12 cellular contexts compared by ENCODE assay signal in the genomic region with DNA sequence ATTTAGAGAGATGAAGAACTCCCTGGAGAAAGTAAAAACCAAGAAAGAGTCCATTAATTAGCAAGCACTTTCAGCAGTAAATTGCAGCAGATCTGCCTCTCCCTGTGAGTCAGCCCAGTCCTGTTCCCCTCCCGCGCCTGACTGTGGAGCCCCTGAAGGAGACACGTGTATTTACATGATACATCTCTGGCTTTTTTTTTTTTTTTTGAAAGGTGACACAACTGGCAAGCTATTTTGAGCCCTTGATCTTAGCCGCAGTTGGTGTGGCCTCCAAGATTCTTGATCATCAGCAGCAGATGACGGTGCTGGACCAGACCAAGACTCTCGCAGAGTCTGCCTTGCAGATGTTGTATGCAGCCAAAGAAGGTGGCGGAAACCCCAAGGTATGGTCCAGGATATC.
DNase-seq lines count a peak whose midpoint lies in the region; ATAC-seq and TF ChIP-seq lines count a peak whose summit lies in the region.
"Had no signal": no experiment of that assay in that cellular context is flagged by ENCODE, and none has a peak within 500 bp of the region (broad histone marks: within the 10 kb centered on the region; RNA-seq: fewer than 3 reads in every experiment).

No MANE protein-coding gene starts in this region.

- TF ChIP-seq CTCF in H9 (conservative IDR thresholded peaks at IDR 0.05) (no peak), foreskin keratinocyte (conservative IDR thresholded peaks at IDR 0.05) (no peak), prostate gland (IDR thresholded peaks at IDR 0.05) (no peak)

- ATAC-seq in foreskin keratinocyte (peak; percentile 79), HG03175 (IDR thresholded peaks at IDR 0.05; ENCODE audit: unreplicated experiment) (no peak)

- peaks cover under 1% of the 10 kb centered on the region; the same call in 1 of the 2 replicates for H3K4me1 ChIP-seq in H9 (ENCODE audit: insufficient read depth, low read length)
- peaks cover 27% of the 10 kb centered on the region for H3K4me1 ChIP-seq in foreskin keratinocyte
- no peaks in the 10 kb centered on the region for H3K4me1 ChIP-seq in prostate gland (replicated peaks)
- H3K4me1 ChIP-seq: BLaER1 had no signal

- H2AFZ ChIP-seq in H9 (ENCODE audit: low read length) = no peak overlapping the region

- no peak overlapping the region for H4K5ac ChIP-seq in H9 (ENCODE audit: insufficient read length, low read depth, low read length)

- no peak overlapping the region for H3K23ac ChIP-seq in H9 (ENCODE audit: insufficient read length, low read depth, low read length)

- H3K18ac ChIP-seq in H9 (ENCODE audit: insufficient read length, low read depth, low read length) = no peak overlapping the region

- no peak overlapping the region for H2BK15ac ChIP-seq in H9 (ENCODE audit: low read depth, low read length)

- H3K4me3 ChIP-seq in H7 (ENCODE audit: insufficient read depth, low read depth, low read length) = no peak overlapping the region
- no peak overlapping the region for H3K4me3 ChIP-seq in prostate gland
- H3K4me3 ChIP-seq: BLaER1, stomach had no signal

- H3K27ac Mint-ChIP-seq in H9 = peak overlapping the region; percentile 2 to 17 (median 17); a peak in 3 of 7 replicates

- no peaks in the 10 kb centered on the region for H3K27me3 ChIP-seq in H9 (ENCODE audit: insufficient read depth, low read length)
- no peaks in the 10 kb centered on the region for H3K27me3 ChIP-seq in foreskin keratinocyte
- no peaks in the 10 kb centered on the region for H3K27me3 ChIP-seq in H7 (ENCODE audit: control insufficient read depth, insufficient read depth, low read length)
- no peaks in the 10 kb centered on the region for H3K27me3 ChIP-seq in prostate gland (replicated peaks; ENCODE audit: insufficient read depth)
- H3K27me3 ChIP-seq: BLaER1, stomach had no signal

- H3K56ac ChIP-seq in H9 (ENCODE audit: insufficient read length, low read depth, low read length) = no peak overlapping the region

- H2BK20ac ChIP-seq in H9 (ENCODE audit: low read depth, low read length, poor library complexity, severe bottlenecking) = no peak overlapping the region

- H3K79me2 ChIP-seq in H9 (ENCODE audit: insufficient read depth, low read length) = no peaks in the 10 kb centered on the region

- H3K9me3 ChIP-seq in H9 (ENCODE audit: control insufficient read depth, low read depth, low read length) (no peaks in the 10 kb centered on the region), prostate gland (no peaks in the 10 kb centered on the region)
- H3K9me3 ChIP-seq: BLaER1, stomach had no signal

- no peak overlapping the region for H4K8ac ChIP-seq in H9 (replicated peaks; ENCODE audit: insufficient read length, low read depth, low read length)

- H3K36me3 Mint-ChIP-seq in H9 (ENCODE audit: insufficient read depth in 1 of 3, low read depth in 3 of 3) = peaks cover 3 to 7% (median 5%) of the 10 kb centered on the region in 3 experiments; a peak in 4 of 7 replicates

- H4K91ac ChIP-seq in H9 (ENCODE audit: insufficient read length, low read depth, low read length) = no peak overlapping the region

- H3K36me3 ChIP-seq in H7 (replicated peaks; ENCODE audit: control insufficient read depth, insufficient read depth, low read length) (no peaks in the 10 kb centered on the region), prostate gland (no peaks in the 10 kb centered on the region)
- H3K36me3 ChIP-seq: BLaER1 had no signal

- H3T11ph ChIP-seq in H9 (ENCODE audit: low read length) = no peak overlapping the region

- H2BK12ac ChIP-seq in H9 (ENCODE audit: insufficient read length, low read depth, low read length) = no peak overlapping the region

- H3K9me3 Mint-ChIP-seq in H9 = no peaks in the 10 kb centered on the region
- H3K9me3 Mint-ChIP-seq: neural crest cell had no signal

- H2BK120ac ChIP-seq in H9 (ENCODE audit: low read depth, low read length, poor library complexity, severe bottlenecking) = no peak overlapping the region

- H2AK5ac ChIP-seq in H9 (ENCODE audit: insufficient read length, low read length) = no peak overlapping the region

- no peak overlapping the region for H3K27ac ChIP-seq in H9 (ENCODE audit: insufficient read length, low read depth, low read length)
- peak overlapping the region; percentile 78 for H3K27ac ChIP-seq in foreskin keratinocyte
- H3K27ac ChIP-seq in prostate gland = no peak overlapping the region
- H3K27ac ChIP-seq: BLaER1, stomach had no signal

- no peak overlapping the region for H3K4ac ChIP-seq in H9 (ENCODE audit: low read depth, low read length)

- H3K27me3 Mint-ChIP-seq in H9 (ENCODE audit: low read depth) = no peaks in the 10 kb centered on the region

- no peak for TF ChIP-seq POLR2A in prostate gland (IDR thresholded peaks at IDR 0.05)

- no peak overlapping the region for H3K4me2 ChIP-seq in H9 (ENCODE audit: insufficient read depth, insufficient read length, low read length)
- H3K4me2 ChIP-seq: BLaER1 had no signal

- DNase-seq in A172 (ENCODE audit: low spot score) (peak; percentile 92), H9 (no peak), T1000 (lab: John Stamatoyannopoulos, UW) (peak; percentile 67), foreskin keratinocyte (peak; percentile 85 to 92), pons (ENCODE audit: low spot score) (no peak), H7 (no peak), prostate gland (ENCODE audit: low spot score) (no peak)
- DNase-seq: NCI-H1694, stomach had no signal

- WGBS in H9 (ENCODE audit: extremely low coverage, insufficient read length, low lambda C conversion rate) = no CpG with 5 or more reads among the region's 7 CpGs
- 73% methylated on average over 7 of the region's 7 CpGs for WGBS in prostate gland

- no peaks in the 10 kb centered on the region for H3K23me2 ChIP-seq in H9 (ENCODE audit: insufficient read length, low read depth, low read length, poor library complexity, severe bottlenecking)

- H3K4me3 Mint-ChIP-seq in H9 = no peak overlapping the region
- H3K4me3 Mint-ChIP-seq: neural crest cell had no signal

- H3K14ac ChIP-seq in H9 (ENCODE audit: insufficient read depth, low read length) = no peak overlapping the region

- H4K20me1 ChIP-seq in H9 (ENCODE audit: control insufficient read depth, insufficient read depth, insufficient read length) = no peaks in the 10 kb centered on the region
- H4K20me1 ChIP-seq: BLaER1 had no signal

- H3K79me1 ChIP-seq in H9 (ENCODE audit: insufficient read depth, low read depth, low read length, poor library complexity, severe bottlenecking) = no peaks in the 10 kb centered on the region

- H2BK5ac ChIP-seq in H9 (ENCODE audit: insufficient read length, low read length) = no peak overlapping the region

- peaks cover 12 to 18% of the 10 kb centered on the region in 2 experiments for H3K4me1 Mint-ChIP-seq in H9

- no peak overlapping the region for H3K9ac ChIP-seq in H9 (ENCODE audit: extremely low read depth, insufficient read length, low read length)
- H3K9ac ChIP-seq: BLaER1 had no signal

- intact Hi-C loops in prostate gland (cut with DNase I) = no loop called here

Comparison
In these comparisons a context has a peak if more than half of its experiments do, and no peak if none do; other contexts are left out.
1. DNase-seq: peak in A172 (single experiment), T1000 (single experiment) and foreskin keratinocyte (2 of 2); none in H9 (single experiment), pons (single experiment), H7 (single experiment) and prostate gland (single experiment).